Comparison of ENCODE assay signal across 9 cellular contexts in genomic region chr11:118224512-118225180, GRCh38. TPM values are rescaled to one million over a fixed set of nuclear protein-coding genes. Genes with fewer than 3 reads are reported as not detected.
DNase-seq lines count a peak whose midpoint lies in the region; TF ChIP-seq lines count a peak whose summit lies in the region.
"Had no signal": no experiment of that assay in that cellular context is flagged by ENCODE, and none has a peak within 500 bp of the region (broad histone marks: within the 10 kb centered on the region; RNA-seq: fewer than 3 reads in every experiment).

A gene with protein sequence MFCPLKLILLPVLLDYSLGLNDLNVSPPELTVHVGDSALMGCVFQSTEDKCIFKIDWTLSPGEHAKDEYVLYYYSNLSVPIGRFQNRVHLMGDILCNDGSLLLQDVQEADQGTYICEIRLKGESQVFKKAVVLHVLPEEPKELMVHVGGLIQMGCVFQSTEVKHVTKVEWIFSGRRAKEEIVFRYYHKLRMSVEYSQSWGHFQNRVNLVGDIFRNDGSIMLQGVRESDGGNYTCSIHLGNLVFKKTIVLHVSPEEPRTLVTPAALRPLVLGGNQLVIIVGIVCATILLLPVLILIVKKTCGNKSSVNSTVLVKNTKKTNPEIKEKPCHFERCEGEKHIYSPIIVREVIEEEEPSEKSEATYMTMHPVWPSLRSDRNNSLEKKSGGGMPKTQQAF (minus strand): TSS chr11:118225011. CDS start chr11:118214866, 10,145 bp downstream.

- H3K4me1 ChIP-seq in mammary epithelial cell (ENCODE audit: insufficient read depth, low read length) (no peaks in the 10 kb centered on the region), left ventricle myocardium inferior (no peaks in the 10 kb centered on the region), transverse colon (peaks cover 0 to 8% (median 0%) of the 10 kb centered on the region in 4 donors)

- no peaks in the 10 kb centered on the region for H3K27me3 ChIP-seq in mammary epithelial cell (ENCODE audit: insufficient read depth, low read length)
- peaks cover 21% of the 10 kb centered on the region for H3K27me3 ChIP-seq in left ventricle myocardium inferior (ENCODE audit: low read depth)
- H3K27me3 ChIP-seq in transverse colon: peaks cover 22% of the 10 kb centered on the region
- H3K27me3 ChIP-seq in MG63: peaks cover 3% of the 10 kb centered on the region; the same call in 1 of the 2 replicates

- TSS peak; percentile 8 for BruUV-seq in MCF 10A (replicated peaks; lab: Mats Ljungman, UMichigan)
- no TSS peak for BruUV-seq in mammary epithelial cell (replicated peaks; lab: Mats Ljungman, UMichigan)

- in situ Hi-C loops in mammary epithelial cell (cut with MboI; ENCODE audit: low sequenced_read_pairs in 2 of 2): no loop called here
- in situ Hi-C loops in transverse colon (cut with MboI; ENCODE audit: low pct_ligation_motif_present in 1 of 4, low pct_unique_long_range_greater_than_20kb in 1 of 4, low sequenced_read_pairs in 3 of 4): no loop called here

- peak; percentile 66 for TF ChIP-seq POLR2A in transverse colon (IDR thresholded peaks at IDR 0.05)

- dilution Hi-C loops in mammary epithelial cell (cut with HindIII; ENCODE audit: low sequenced_read_pairs): no loop called here

- no peak within 1 kb of the TSS for H3K9ac ChIP-seq in mammary epithelial cell (ENCODE audit: insufficient read depth, low read length)

- H3K79me2 ChIP-seq in mammary epithelial cell (ENCODE audit: insufficient read depth, low read length): no peaks in the 10 kb centered on the region

- intact Hi-C loops in MCF 10A (cut with micrococcal nuclease): no loop called here
- intact Hi-C loops in mammary epithelial cell (cut with micrococcal nuclease): no loop called here
- intact Hi-C loops in left ventricle myocardium inferior (cut with micrococcal nuclease): no loop called here
- intact Hi-C loops in transverse colon (cut with DNase I; ENCODE audit: low total_unique reads): no loop called here

- H3K27ac ChIP-seq in mammary epithelial cell (ENCODE audit: insufficient read depth, low read depth, low read length): no peak within 1 kb of the TSS
- peak within 1 kb of the TSS; percentile 18 for H3K27ac ChIP-seq in left ventricle myocardium inferior (replicated peaks)
- H3K27ac ChIP-seq in transverse colon: peak within 1 kb of the TSS; percentile 37 to 67 (median 52)

- H3K9me3 Mint-ChIP-seq in MCF 10A (ENCODE audit: unreplicated experiment): no peaks in the 10 kb centered on the region

- no peaks in the 10 kb centered on the region for H4K20me1 ChIP-seq in mammary epithelial cell (ENCODE audit: insufficient read depth, low read length)

- 86% methylated on average over 6 of the region's 6 CpGs for WGBS in mammary epithelial cell (ENCODE audit: low coverage, missing lambda C conversion rate)
- 60 to 84% methylated on average over 4 to 6 of the region's 6 CpGs for WGBS in transverse colon (ENCODE audit: low coverage in 1 of 2), 2 donors

- no peak within 1 kb of the TSS for H3K27ac Mint-ChIP-seq in MCF 10A (ENCODE audit: low read depth, unreplicated experiment)

- TF ChIP-seq CTCF in MCF 10A (IDR thresholded peaks at IDR 0.05; ENCODE audit: unreplicated experiment) (no peak), mammary epithelial cell (conservative IDR thresholded peaks at IDR 0.05 in 1 of 2, IDR thresholded peaks at IDR 0.05 in 1 of 2; ENCODE audit: extremely low read depth in 1 of 2, insufficient read depth in 1 of 2, low read depth in 1 of 2, low read length in 2 of 2) (no peak), left ventricle myocardium inferior (IDR thresholded peaks at IDR 0.05; ENCODE audit: borderline replicate concordance) (no peak), transverse colon (IDR thresholded peaks at IDR 0.05) (no peak)

- H3K4me3 ChIP-seq in mammary epithelial cell (replicated peaks in 1 of 3; ENCODE audit: insufficient read depth in 1 of 3, low read depth in 2 of 3, low read length in 3 of 3) (no peak within 1 kb of the TSS), left ventricle myocardium inferior (peak within 1 kb of the TSS; percentile 24), transverse colon (peak within 1 kb of the TSS in 1 of 4 donors; percentile 32), MG63 (no peak within 1 kb of the TSS)

- CTCF ChIA-PET in MCF 10A (lab: Yijun Ruan, JAX) (interaction anchor here (0.6 to 0.9 kb wide), 2 partner anchors 26 to 203 kb away, joined by 3 read pairs; no protein-coding TSS in a partner anchor), mammary epithelial cell (lab: Charles Lee; ENCODE audit: low non-redundant PET) (no interaction called here)

- peaks cover 9% of the 10 kb centered on the region for H3K27me3 Mint-ChIP-seq in MCF 10A (ENCODE audit: insufficient read depth, unreplicated experiment)

- H3K36me3 Mint-ChIP-seq in MCF 10A (ENCODE audit: insufficient read depth, unreplicated experiment): peaks cover 20% of the 10 kb centered on the region

- H3K4me1 Mint-ChIP-seq in MCF 10A (ENCODE audit: insufficient read depth, unreplicated experiment): no peaks in the 10 kb centered on the region

- H3K4me2 ChIP-seq in mammary epithelial cell (ENCODE audit: insufficient read depth, low read depth, low read length): no peak within 1 kb of the TSS

- no peak for TF ChIP-seq EP300 in transverse colon (IDR thresholded peaks at IDR 0.05; ENCODE audit: low read depth)

- H3K9me3 ChIP-seq in mammary epithelial cell (replicated peaks; ENCODE audit: insufficient read depth, low read length) (no peaks in the 10 kb centered on the region), left ventricle myocardium inferior (replicated peaks) (no peaks in the 10 kb centered on the region), transverse colon (no peaks in the 10 kb centered on the region), MG63 (no peaks in the 10 kb centered on the region)

- no peak within 1 kb of the TSS for H3K4me3 Mint-ChIP-seq in MCF 10A (ENCODE audit: unreplicated experiment)

- POLR2A ChIA-PET in MCF 10A (lab: Yijun Ruan, JAX): interaction anchor here (1.0 kb wide), 1 partner anchor 8 kb away, joined by 3 read pairs; no protein-coding TSS in a partner anchor

- DNase-seq in MCF 10A (ENCODE audit: unreplicated experiment): no peak
- DNase-seq in mammary epithelial cell: no peak
- DNase-seq in activated CD4-positive, alpha-beta T cell treated with anti-CD3 and anti-CD28 coated beads for 1 hour: peak; percentile 46
- DNase-seq in left ventricle myocardium inferior: no peak
- DNase-seq in transverse colon: peak; percentile 60
- DNase-seq in UCSD-AML1 (lab: John Stamatoyannopoulos, UW; ENCODE audit: unreplicated experiment): no peak
- no peak for DNase-seq in MG63
- DNase-seq in hepatic stellate cell (ENCODE audit: low spot score): no peak
- DNase-seq: IMR-90 had no signal

- no peak within 1 kb of the TSS for H2AFZ ChIP-seq in mammary epithelial cell (ENCODE audit: low read depth, low read length)

- H3K36me3 ChIP-seq in mammary epithelial cell (ENCODE audit: insufficient read depth, low read length): no peaks in the 10 kb centered on the region
- H3K36me3 ChIP-seq in left ventricle myocardium inferior: no peaks in the 10 kb centered on the region
- peaks cover 0 to 4% (median 0%) of the 10 kb centered on the region in 4 donors for H3K36me3 ChIP-seq in transverse colon
- no peaks in the 10 kb centered on the region for H3K36me3 ChIP-seq in MG63

RNA-seq across cellular contexts. Expression of the gene that starts here (rescaled TPM):
- total RNA-seq in MCF 10A (2022) (0.10 TPM in 1 of 2 replicates, not detected in the other), mammary epithelial cell (not detected), left ventricle myocardium inferior (2.9 TPM), transverse colon (10 to 100 TPM in 2 of 4 donors, 1 to 10 TPM in 2; 3.2 to 15.1 (median 8.0) TPM)
- polyA plus RNA-seq in mammary epithelial cell: not detected
- polyA minus RNA-seq in mammary epithelial cell: not detected
- total RNA-seq in MG63 (2014; rRNA removed; shearing (Covaris generic); ENCODE audit: low replicate concordance): not detected in 2 replicates
- total RNA-seq: IMR-90 had no signal
- polyA plus RNA-seq: IMR-90 had no signal

Comparison
In these comparisons a context has a peak if more than half of its experiments do, and no peak if none do; other contexts are left out.
1. DNase-seq: peak in activated CD4-positive, alpha-beta T cell treated with anti-CD3 and anti-CD28 coated beads for 1 hour (single experiment) and transverse colon (single experiment); none in MCF 10A (single experiment), mammary epithelial cell (single experiment), left ventricle myocardium inferior (single experiment), UCSD-AML1 (single experiment), MG63 (single experiment) and hepatic stellate cell (single experiment).